Comparison of ENCODE assay signal across 28 cellular contexts in genomic region chr4:79922011-79922410, GRCh38.
"Had no signal": no experiment of that assay in that cellular context is flagged by ENCODE, and none has a peak within 500 bp of the region (broad histone marks: within the 10 kb centered on the region; RNA-seq: fewer than 3 reads in every experiment).

No MANE protein-coding gene starts in this region.

- H3K27me3 Mint-ChIP-seq: activated naive CD8-positive, alpha-beta T cell treated with anti-CD3 and anti-CD28 coated beads, Interleukin-2, amount 10 ng/mL, durations not matched to agents 7 days and 5 days; natural killer cell treated with Interleukin-12 subunit alpha and Interleukin-12 subunit beta and Interleukin-15 and Interleukin-18, amount 100 ng/mL, for 72 hours; stimulated activated naive B cell treated with anti-CD40 and anti-IgM and Interleukin-4, amounts not matched to agents 10 μg/mL and 1 μg/mL and 100 μg/mL, for 72 hours had no signal

- H3K9me3 ChIP-seq: left lung, lower lobe of right lung, mucosa of descending colon, stomach, thyroid gland, upper lobe of left lung, vagina had no signal

- H3K36me3 ChIP-seq: left lung, lower lobe of right lung, stomach, thyroid gland, upper lobe of left lung, vagina had no signal

- H3K4me1 ChIP-seq: left lung, lower lobe of right lung, thyroid gland, upper lobe of left lung, vagina had no signal

- H3K4me3 ChIP-seq: coronary artery, dorsolateral prefrontal cortex, left lung, lower lobe of right lung, mucosa of descending colon, stomach, thyroid gland, upper lobe of left lung, vagina had no signal

- H3K27me3 ChIP-seq: dorsolateral prefrontal cortex, left lung, stomach, thyroid gland, upper lobe of left lung, vagina had no signal

- H3K9me3 Mint-ChIP-seq: activated naive CD8-positive, alpha-beta T cell treated with anti-CD3 and anti-CD28 coated beads, Interleukin-2, amount 10 ng/mL, durations not matched to agents 7 days and 5 days; natural killer cell treated with Interleukin-12 subunit alpha and Interleukin-12 subunit beta and Interleukin-15 and Interleukin-18, amount 100 ng/mL, for 72 hours; stimulated activated naive B cell treated with anti-CD40 and anti-IgM and Interleukin-4, amounts not matched to agents 10 μg/mL and 1 μg/mL and 100 μg/mL, for 72 hours had no signal

- H3K27ac ChIP-seq: coronary artery, dorsolateral prefrontal cortex, left lung, lower lobe of right lung, stomach, thyroid gland, upper lobe of left lung, vagina had no signal

- H3K27ac Mint-ChIP-seq: activated naive CD8-positive, alpha-beta T cell treated with anti-CD3 and anti-CD28 coated beads, Interleukin-2, amount 10 ng/mL, durations not matched to agents 7 days and 5 days; natural killer cell treated with Interleukin-12 subunit alpha and Interleukin-12 subunit beta and Interleukin-15 and Interleukin-18, amount 100 ng/mL, for 72 hours; stimulated activated naive B cell treated with anti-CD40 and anti-IgM and Interleukin-4, amounts not matched to agents 10 μg/mL and 1 μg/mL and 100 μg/mL, for 72 hours had no signal

- H3K36me3 Mint-ChIP-seq: activated naive CD8-positive, alpha-beta T cell treated with anti-CD3 and anti-CD28 coated beads, Interleukin-2, amount 10 ng/mL, durations not matched to agents 7 days and 5 days; natural killer cell treated with Interleukin-12 subunit alpha and Interleukin-12 subunit beta and Interleukin-15 and Interleukin-18, amount 100 ng/mL, for 72 hours had no signal

- ATAC-seq: left lung; lower lobe of right lung; mucosa of descending colon; natural killer cell treated with Interleukin-12 subunit alpha and Interleukin-12 subunit beta and Interleukin-15 and Interleukin-18, amount 100 ng/mL, for 72 hours; right cardiac atrium; stimulated activated naive B cell treated with anti-CD40 and anti-IgM and Interleukin-4, amounts not matched to agents 10 μg/mL and 1 μg/mL and 100 μg/mL, for 72 hours had no signal

- DNase-seq: activated CD4-positive, alpha-beta T cell treated with anti-CD3 and anti-CD28 coated beads for 4 hours; activated CD4-positive, alpha-beta T cell treated with anti-CD3 and anti-CD28 coated beads, Interleukin-2, amount 50 U/mL, for 4 hours; activated CD8-positive, alpha-beta memory T cell treated with anti-CD3 and anti-CD28 coated beads for 24 hours; activated effector memory CD4-positive, alpha-beta T cell treated with Interleukin-2 at 50 U/mL for 16 hours; activated naive CD4-positive, alpha-beta T cell treated with Interleukin-2 at 50 U/mL for 16 hours; activated naive CD8-positive, alpha-beta T cell treated with anti-CD3 and anti-CD28 coated beads, Interleukin-2, amount 10 ng/mL, durations not matched to agents 7 days and 5 days; cerebellar nuclear complex; dorsolateral prefrontal cortex; effector memory CD4-positive, alpha-beta T cell; erythroblast; head of caudate nucleus; hippocampal formation; kidney glomerular epithelial cell; left lung; lower lobe of right lung; mesendoderm; mucosa of descending colon; right cardiac atrium; stimulated activated CD4-positive, alpha-beta T cell treated with anti-CD3 and anti-CD28 coated beads, Interleukin-15, amount 100 ng/mL, for 24 hours; stimulated activated CD4-positive, alpha-beta T cell treated with anti-CD3 and anti-CD28 coated beads, Interleukin-2, amount 100 ng/mL, for 24 hours; stimulated activated naive B cell treated with anti-CD40 and anti-IgM and Interleukin-4, amounts not matched to agents 10 μg/mL and 1 μg/mL and 100 μg/mL, for 72 hours; stomach; T-helper 1 cell; thyroid gland; upper lobe of left lung had no signal

- H3K4me3 Mint-ChIP-seq: activated naive CD8-positive, alpha-beta T cell treated with anti-CD3 and anti-CD28 coated beads, Interleukin-2, amount 10 ng/mL, durations not matched to agents 7 days and 5 days; natural killer cell treated with Interleukin-12 subunit alpha and Interleukin-12 subunit beta and Interleukin-15 and Interleukin-18, amount 100 ng/mL, for 72 hours; stimulated activated naive B cell treated with anti-CD40 and anti-IgM and Interleukin-4, amounts not matched to agents 10 μg/mL and 1 μg/mL and 100 μg/mL, for 72 hours had no signal
